Comparison of ENCODE assay signal across 28 cellular contexts in the genomic region with DNA sequence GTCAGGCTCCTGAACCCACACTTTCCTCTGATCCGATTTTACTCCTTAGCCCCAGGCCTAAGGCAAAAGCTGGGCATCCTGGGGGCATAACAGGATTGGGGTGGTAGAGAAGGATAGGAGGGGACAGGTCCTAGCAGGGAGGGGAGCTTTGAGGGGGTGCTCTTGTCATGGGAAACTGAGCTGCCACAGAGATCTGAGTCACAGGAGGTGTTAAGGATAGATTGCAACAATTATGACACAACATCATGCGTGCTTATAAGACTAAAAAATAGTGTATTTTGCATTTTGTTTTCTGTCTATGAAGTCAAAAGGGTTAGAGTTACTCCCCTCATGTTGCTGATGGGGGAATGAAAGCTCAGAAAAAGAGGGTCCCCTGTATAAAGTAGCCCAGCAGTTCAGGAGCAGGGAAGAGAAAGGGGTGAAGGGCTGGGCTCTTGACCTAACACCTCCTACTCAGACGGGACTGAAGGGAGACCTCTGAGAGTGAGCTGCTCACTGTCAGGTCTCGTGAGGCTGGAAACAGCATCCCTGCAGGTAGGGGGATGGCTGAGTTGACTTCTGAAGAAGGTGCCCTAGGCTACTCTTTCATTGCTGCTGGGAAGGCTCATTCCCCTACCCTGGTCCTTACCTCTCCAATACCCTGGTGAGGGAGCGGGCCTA. TPM values are rescaled to one million over a fixed set of nuclear protein-coding genes. Genes with fewer than 3 reads are reported as not detected.
DNase-seq lines count a peak whose midpoint lies in the region; ATAC-seq and TF ChIP-seq lines count a peak whose summit lies in the region.
"Had no signal": no experiment of that assay in that cellular context is flagged by ENCODE, and none has a peak within 500 bp of the region (broad histone marks: within the 10 kb centered on the region; RNA-seq: fewer than 3 reads in every experiment).

No MANE protein-coding gene starts in this region.

- no peaks in the 10 kb centered on the region for H3K36me3 ChIP-seq in breast epithelium
- H3K36me3 ChIP-seq in endocrine pancreas (ENCODE audit: control insufficient read depth, insufficient read depth, low read length), result no peaks in the 10 kb centered on the region
- H3K36me3 ChIP-seq: adrenal gland, esophagus squamous epithelium, left lung, ovary, right atrium auricular region had no signal

- DNase-seq in MCF 10A (ENCODE audit: unreplicated experiment) (peak; percentile 6), breast epithelium (ENCODE audit: low spot score in 2 of 2) (no peak), T-helper 17 cell (no peak)
- peak; percentile 27 to 28 for DNase-seq in activated T-cell treated with anti-CD3 and anti-CD28 coated beads, Interleukin-2, amount 50 U/mL, for 48 hours
- DNase-seq: activated B cell treated with CpG ODN at 0.5 μM for 24 hours; activated CD8-positive, alpha-beta memory T cell treated with anti-CD3 and anti-CD28 coated beads for 24 hours; CD4-positive, alpha-beta T cell; DMS 273 treated with DMSO at 0.1 percent for 48 hours; effector CD8-positive, alpha-beta T cell; esophagus squamous epithelium; Kasumi-1; left lung; naive thymus-derived CD4-positive, alpha-beta T cell; NCI-H1105; NCI-H2081; NCI-H774; ovary; T-helper 9 cell; trophoblast cell had no signal

- POLR2A ChIA-PET in MCF 10A (lab: Yijun Ruan, JAX), result interaction anchor here (0.7 kb wide), 1 partner anchor 128 kb away, joined by 3 read pairs; no protein-coding TSS in a partner anchor

- H3K9ac ChIP-seq in endocrine pancreas (ENCODE audit: control insufficient read depth, insufficient read depth, low read length), result peak overlapping the region; percentile 54

- no peaks in the 10 kb centered on the region for H3K9me3 Mint-ChIP-seq in MCF 10A (ENCODE audit: unreplicated experiment)
- H3K9me3 Mint-ChIP-seq in stimulated activated naive CD8-positive, alpha-beta T cell treated with anti-CD3 and anti-CD28 coated beads, Interleukin-15, Interleukin-2, amounts not matched to agents 100 ng/mL and 50 ng/mL, for 24 hours, result no peaks in the 10 kb centered on the region
- no peaks in the 10 kb centered on the region for H3K9me3 Mint-ChIP-seq in stimulated activated memory B cell treated with anti-CD40 and anti-IgM and Interleukin-4, amounts not matched to agents 10 μg/mL and 1 μg/mL and 100 μg/mL, for 72 hours
- H3K9me3 Mint-ChIP-seq: activated B cell treated with CpG ODN at 0.5 μM for 24 hours; CD4-positive, alpha-beta T cell; mesothelial cell of epicardium; naive thymus-derived CD4-positive, alpha-beta T cell had no signal

- H3K4me1 ChIP-seq in breast epithelium, result no peaks in the 10 kb centered on the region
- H3K4me1 ChIP-seq in endocrine pancreas (ENCODE audit: control insufficient read depth, insufficient read depth, low read length), result no peaks in the 10 kb centered on the region

- CTCF ChIA-PET in MCF 10A (lab: Yijun Ruan, JAX), result interaction anchor here (0.6 to 0.7 kb wide), 2 partner anchors 180 to 306 kb away, joined by 3 read pairs; no protein-coding TSS in a partner anchor

- no peak overlapping the region for H3K27ac ChIP-seq in breast epithelium
- H3K27ac ChIP-seq: adrenal gland, esophagus squamous epithelium, left lung, ovary had no signal

- no TSS peak for BruUV-seq in MCF 10A (replicated peaks; lab: Mats Ljungman, UMichigan)

- H3K27me3 ChIP-seq in breast epithelium (peaks cover 0 to 21% of the 10 kb centered on the region in 2 donors), endocrine pancreas (ENCODE audit: control insufficient read depth, insufficient read depth, low read length) (no peaks in the 10 kb centered on the region)
- H3K27me3 ChIP-seq: ovary, right atrium auricular region had no signal

- ATAC-seq in T-helper 17 cell, result no peak
- ATAC-seq in HG02588 (IDR thresholded peaks at IDR 0.05; ENCODE audit: unreplicated experiment), result no peak
- no peak for ATAC-seq in stimulated activated memory B cell treated with anti-CD40 and anti-IgM and Interleukin-4, amounts not matched to agents 10 μg/mL and 1 μg/mL and 100 μg/mL, for 72 hours
- ATAC-seq: HepG2; left lung; naive thymus-derived CD4-positive, alpha-beta T cell had no signal

- TF ChIP-seq CTCF in MCF 10A (IDR thresholded peaks at IDR 0.05; ENCODE audit: unreplicated experiment), result no peak
- no peak for TF ChIP-seq CTCF in breast epithelium (IDR thresholded peaks at IDR 0.05)

- H3K4me3 ChIP-seq in breast epithelium, result no peak overlapping the region
- H3K4me3 ChIP-seq in endocrine pancreas (ENCODE audit: control insufficient read depth, insufficient read depth, low read length), result peak overlapping the region; percentile 52
- H3K4me3 ChIP-seq: adrenal gland, esophagus squamous epithelium, left lung, ovary, right atrium auricular region had no signal

- H3K4me3 Mint-ChIP-seq in MCF 10A (ENCODE audit: unreplicated experiment) (no peak overlapping the region), T-helper 17 cell (no peak overlapping the region)
- H3K4me3 Mint-ChIP-seq in stimulated activated naive CD8-positive, alpha-beta T cell treated with anti-CD3 and anti-CD28 coated beads, Interleukin-15, Interleukin-2, amounts not matched to agents 100 ng/mL and 50 ng/mL, for 24 hours, result peak overlapping the region; percentile 81
- H3K4me3 Mint-ChIP-seq in stimulated activated memory B cell treated with anti-CD40 and anti-IgM and Interleukin-4, amounts not matched to agents 10 μg/mL and 1 μg/mL and 100 μg/mL, for 72 hours, result no peak overlapping the region
- H3K4me3 Mint-ChIP-seq: activated B cell treated with CpG ODN at 0.5 μM for 24 hours; CD4-positive, alpha-beta T cell; mesothelial cell of epicardium had no signal

- no peak for TF ChIP-seq POLR2A in breast epithelium (IDR thresholded peaks at IDR 0.05)

- H3K4me1 Mint-ChIP-seq in MCF 10A (ENCODE audit: insufficient read depth, unreplicated experiment) (peaks cover 16% of the 10 kb centered on the region), T-helper 17 cell (peaks cover 20% of the 10 kb centered on the region)
- H3K4me1 Mint-ChIP-seq in stimulated activated naive CD8-positive, alpha-beta T cell treated with anti-CD3 and anti-CD28 coated beads, Interleukin-15, Interleukin-2, amounts not matched to agents 100 ng/mL and 50 ng/mL, for 24 hours (ENCODE audit: low read depth), result peaks cover 41% of the 10 kb centered on the region
- H3K4me1 Mint-ChIP-seq in stimulated activated memory B cell treated with anti-CD40 and anti-IgM and Interleukin-4, amounts not matched to agents 10 μg/mL and 1 μg/mL and 100 μg/mL, for 72 hours, result peaks cover 7% of the 10 kb centered on the region

- H3K27ac Mint-ChIP-seq in MCF 10A (ENCODE audit: low read depth, unreplicated experiment), result no peak overlapping the region
- peak overlapping the region; percentile 68 for H3K27ac Mint-ChIP-seq in stimulated activated naive CD8-positive, alpha-beta T cell treated with anti-CD3 and anti-CD28 coated beads, Interleukin-15, Interleukin-2, amounts not matched to agents 100 ng/mL and 50 ng/mL, for 24 hours
- no peak overlapping the region for H3K27ac Mint-ChIP-seq in T-helper 17 cell
- H3K27ac Mint-ChIP-seq in stimulated activated memory B cell treated with anti-CD40 and anti-IgM and Interleukin-4, amounts not matched to agents 10 μg/mL and 1 μg/mL and 100 μg/mL, for 72 hours, result no peak overlapping the region
- H3K27ac Mint-ChIP-seq: activated B cell treated with CpG ODN at 0.5 μM for 24 hours; CD4-positive, alpha-beta T cell; mesothelial cell of epicardium; naive thymus-derived CD4-positive, alpha-beta T cell had no signal

- H3K9me3 ChIP-seq in breast epithelium (no peaks in the 10 kb centered on the region), endocrine pancreas (ENCODE audit: control insufficient read depth, low read length) (no peaks in the 10 kb centered on the region), T-helper 17 cell (ENCODE audit: control insufficient read depth, low read length, poor library complexity, severe bottlenecking) (no peaks in the 10 kb centered on the region)
- H3K9me3 ChIP-seq: adrenal gland, esophagus squamous epithelium, left lung, ovary, right atrium auricular region had no signal

- intact Hi-C loops in MCF 10A (cut with micrococcal nuclease) (no loop called here), breast epithelium (cut with DNase I; ENCODE audit: low total_unique reads) (no loop called here)

- H3K36me3 Mint-ChIP-seq in MCF 10A (ENCODE audit: insufficient read depth, unreplicated experiment) (peaks cover 4% of the 10 kb centered on the region), T-helper 17 cell (ENCODE audit: low read depth) (peaks cover 6% of the 10 kb centered on the region)
- H3K36me3 Mint-ChIP-seq in stimulated activated naive CD8-positive, alpha-beta T cell treated with anti-CD3 and anti-CD28 coated beads, Interleukin-15, Interleukin-2, amounts not matched to agents 100 ng/mL and 50 ng/mL, for 24 hours (ENCODE audit: low read depth), result no peaks in the 10 kb centered on the region
- H3K36me3 Mint-ChIP-seq in stimulated activated memory B cell treated with anti-CD40 and anti-IgM and Interleukin-4, amounts not matched to agents 10 μg/mL and 1 μg/mL and 100 μg/mL, for 72 hours, result no peaks in the 10 kb centered on the region
- H3K36me3 Mint-ChIP-seq: mesothelial cell of epicardium had no signal

- H3K27me3 Mint-ChIP-seq in MCF 10A (ENCODE audit: insufficient read depth, unreplicated experiment) (peaks cover 14% of the 10 kb centered on the region), T-helper 17 cell (peaks cover 70% of the 10 kb centered on the region)
- H3K27me3 Mint-ChIP-seq in stimulated activated naive CD8-positive, alpha-beta T cell treated with anti-CD3 and anti-CD28 coated beads, Interleukin-15, Interleukin-2, amounts not matched to agents 100 ng/mL and 50 ng/mL, for 24 hours, result peaks cover 37% of the 10 kb centered on the region
- H3K27me3 Mint-ChIP-seq in stimulated activated memory B cell treated with anti-CD40 and anti-IgM and Interleukin-4, amounts not matched to agents 10 μg/mL and 1 μg/mL and 100 μg/mL, for 72 hours, result peaks cover 77% of the 10 kb centered on the region

RNA-seq across cellular contexts. Expression of a gene that starts 2.0 kb away (rescaled TPM):
- total RNA-seq in MCF 10A (2022) (not detected in 2 replicates), breast epithelium (under 1 TPM in 2 of 3 donors, not detected in 1; 0.33 to 0.73 TPM), T-helper 17 cell (not detected)
- total RNA-seq: activated B cell treated with CpG ODN at 0.5 μM for 24 hours; CD4-positive, alpha-beta T cell; HepG2; mesothelial cell of epicardium; naive thymus-derived CD4-positive, alpha-beta T cell; OCI-LY7; ovary had no signal

Comparison
In these comparisons a context has a peak if more than half of its experiments do, and no peak if none do; other contexts are left out.
1. DNase-seq: peak in MCF 10A (single experiment) and activated T-cell treated with anti-CD3 and anti-CD28 coated beads, Interleukin-2, amount 50 U/mL, for 48 hours (2 of 2); none in breast epithelium (0 of 2) and T-helper 17 cell (0 of 3).